22 cellular contexts compared by ENCODE assay signal in genomic region chr4:15696866-15697265, GRCh38. TPM values are rescaled to one million over a fixed set of nuclear protein-coding genes. Genes with fewer than 3 reads are reported as not detected.
DNase-seq lines count a peak whose midpoint lies in the region; ATAC-seq, FAIRE-seq and TF ChIP-seq lines count a peak whose summit lies in the region.
"Had no signal": no experiment of that assay in that cellular context is flagged by ENCODE, and none has a peak within 500 bp of the region (broad histone marks: within the 10 kb centered on the region; RNA-seq: fewer than 3 reads in every experiment).

No MANE protein-coding gene starts in this region.

- H3K27me3 ChIP-seq in Karpas-422 (ENCODE audit: low read length) = 0 out of 2 replicates have a peak, but pooled peaks cover 5% of the 10 kb centered on the region
- H3K27me3 ChIP-seq: BLaER1 had no signal

- no peak overlapping the region for H2AFZ ChIP-seq in Karpas-422 (ENCODE audit: low read length)

- no peaks in the 10 kb centered on the region for H3K36me3 ChIP-seq in Karpas-422 (ENCODE audit: insufficient read depth, low read length)
- H3K36me3 ChIP-seq: BLaER1 had no signal

- no peak for ATAC-seq in activated CD4-positive, alpha-beta T cell treated with anti-CD3 and anti-CD28 coated beads for 36 hours
- no peak for ATAC-seq in activated CD8-positive, alpha-beta T cell treated with anti-CD3 and anti-CD28 coated beads, Interleukin-2, amount 10 ng/mL, durations not matched to agents 7 days and 5 days
- ATAC-seq: CD8-positive, alpha-beta T cell; HCT116 had no signal

- H3K4me1 ChIP-seq in Karpas-422 (ENCODE audit: low read length) = no peaks in the 10 kb centered on the region

- POLR2A ChIA-PET in activated CD4-positive, alpha-beta T cell treated with anti-CD3 and anti-CD28 coated beads for 36 hours (lab: Charles Lee) = no interaction called here
- POLR2A ChIA-PET in activated CD8-positive, alpha-beta T cell treated with anti-CD3 and anti-CD28 coated beads, Interleukin-2, amount 10 ng/mL, durations not matched to agents 7 days and 5 days (lab: Charles Lee) = no interaction called here

- H3K4me3 Mint-ChIP-seq in activated CD4-positive, alpha-beta T cell treated with anti-CD3 and anti-CD28 coated beads for 36 hours = no peak overlapping the region
- H3K4me3 Mint-ChIP-seq in endothelial cell (ENCODE audit: unreplicated experiment) = peak overlapping the region; percentile 4
- H3K4me3 Mint-ChIP-seq in activated CD8-positive, alpha-beta T cell treated with anti-CD3 and anti-CD28 coated beads, Interleukin-2, amount 10 ng/mL, durations not matched to agents 7 days and 5 days = no peak overlapping the region
- H3K4me3 Mint-ChIP-seq: CD8-positive, alpha-beta T cell; HFFc6; IgD-negative memory B cell had no signal

- no peak overlapping the region for H3K9ac ChIP-seq in Karpas-422 (ENCODE audit: low read length)
- H3K9ac ChIP-seq: BLaER1 had no signal

- intact Hi-C loops in activated CD4-positive, alpha-beta T cell treated with anti-CD3 and anti-CD28 coated beads for 36 hours (cut with DNase I, micrococcal nuclease) = no loop called here

- no peaks in the 10 kb centered on the region for H4K20me1 ChIP-seq in Karpas-422 (ENCODE audit: insufficient read depth, low read depth, low read length)
- H4K20me1 ChIP-seq: BLaER1 had no signal

- H3K27ac Mint-ChIP-seq in activated CD4-positive, alpha-beta T cell treated with anti-CD3 and anti-CD28 coated beads for 36 hours = peak overlapping the region; percentile 5
- H3K27ac Mint-ChIP-seq in endothelial cell (ENCODE audit: unreplicated experiment) = no peak overlapping the region
- no peak overlapping the region for H3K27ac Mint-ChIP-seq in activated CD8-positive, alpha-beta T cell treated with anti-CD3 and anti-CD28 coated beads, Interleukin-2, amount 10 ng/mL, durations not matched to agents 7 days and 5 days
- H3K27ac Mint-ChIP-seq: CD8-positive, alpha-beta T cell; HFFc6; IgD-negative memory B cell had no signal

- DNase-seq in activated CD4-positive, alpha-beta T cell treated with anti-CD3 and anti-CD28 coated beads for 36 hours = no peak
- no peak for DNase-seq in activated CD4-positive, alpha-beta T cell treated with anti-CD3 and anti-CD28 coated beads, Interleukin-2, amount 50 U/mL, for 1 hour
- peak; percentile 2 for DNase-seq in Karpas-422
- no peak for DNase-seq in endothelial cell (ENCODE audit: low spot score)
- no peak for DNase-seq in T1000 (lab: John Stamatoyannopoulos, UW)
- no peak for DNase-seq in frontal cortex (ENCODE audit: low spot score in 2 of 2)
- no peak for DNase-seq in NCI-H2171 treated with DMSO at 0.1 percent for 48 hours (lab: John Stamatoyannopoulos, UW)
- DNase-seq in activated CD8-positive, alpha-beta T cell treated with anti-CD3 and anti-CD28 coated beads, Interleukin-2, amount 10 ng/mL, durations not matched to agents 7 days and 5 days = no peak
- DNase-seq: 8988T; CD8-positive, alpha-beta T cell; DMS 273 treated with DMSO at 0.1 percent for 48 hours; DMS53; GDM1; GOT3; H7; HFFc6 had no signal

- peaks cover 5% of the 10 kb centered on the region; the same call in 1 of the 2 replicates for H3K9me3 ChIP-seq in Karpas-422 (ENCODE audit: low read length)

- no peak overlapping the region for H3K4me3 ChIP-seq in Karpas-422 (ENCODE audit: low read length)
- H3K4me3 ChIP-seq: BLaER1 had no signal

- no peak for TF ChIP-seq CTCF in endothelial cell (IDR thresholded peaks at IDR 0.05; ENCODE audit: unreplicated experiment)

- no peaks in the 10 kb centered on the region for H3K9me2 ChIP-seq in Karpas-422 (replicated peaks; ENCODE audit: insufficient read depth, low read length)

- H3K79me2 ChIP-seq in Karpas-422 (ENCODE audit: low read length) = no peaks in the 10 kb centered on the region

- H3K4me2 ChIP-seq in Karpas-422 (ENCODE audit: low read depth, low read length, poor library complexity, severe bottlenecking) = no peak overlapping the region
- H3K4me2 ChIP-seq: BLaER1 had no signal

- H3K27me3 Mint-ChIP-seq in activated CD4-positive, alpha-beta T cell treated with anti-CD3 and anti-CD28 coated beads for 36 hours = peaks cover 14% of the 10 kb centered on the region
- peaks cover 2% of the 10 kb centered on the region for H3K27me3 Mint-ChIP-seq in endothelial cell (ENCODE audit: unreplicated experiment)
- peaks cover 24% of the 10 kb centered on the region for H3K27me3 Mint-ChIP-seq in activated CD8-positive, alpha-beta T cell treated with anti-CD3 and anti-CD28 coated beads, Interleukin-2, amount 10 ng/mL, durations not matched to agents 7 days and 5 days (ENCODE audit: low read depth)

- no peak overlapping the region for H3K27ac ChIP-seq in Karpas-422 (ENCODE audit: low read length)
- H3K27ac ChIP-seq: BLaER1 had no signal

- CTCF ChIA-PET in activated CD4-positive, alpha-beta T cell treated with anti-CD3 and anti-CD28 coated beads for 36 hours (lab: Charles Lee) = no interaction called here
- CTCF ChIA-PET in activated CD8-positive, alpha-beta T cell treated with anti-CD3 and anti-CD28 coated beads, Interleukin-2, amount 10 ng/mL, durations not matched to agents 7 days and 5 days (lab: Charles Lee) = no interaction called here

- no peaks in the 10 kb centered on the region for H3K4me1 Mint-ChIP-seq in activated CD4-positive, alpha-beta T cell treated with anti-CD3 and anti-CD28 coated beads for 36 hours
- H3K4me1 Mint-ChIP-seq in endothelial cell (ENCODE audit: unreplicated experiment) = peaks cover 14% of the 10 kb centered on the region
- H3K4me1 Mint-ChIP-seq in activated CD8-positive, alpha-beta T cell treated with anti-CD3 and anti-CD28 coated beads, Interleukin-2, amount 10 ng/mL, durations not matched to agents 7 days and 5 days (ENCODE audit: low read depth) = peaks cover 6% of the 10 kb centered on the region

- no peaks in the 10 kb centered on the region for H3K36me3 Mint-ChIP-seq in activated CD4-positive, alpha-beta T cell treated with anti-CD3 and anti-CD28 coated beads for 36 hours (ENCODE audit: low read depth)
- peaks cover 5% of the 10 kb centered on the region for H3K36me3 Mint-ChIP-seq in endothelial cell (ENCODE audit: low read depth, unreplicated experiment)
- H3K36me3 Mint-ChIP-seq in activated CD8-positive, alpha-beta T cell treated with anti-CD3 and anti-CD28 coated beads, Interleukin-2, amount 10 ng/mL, durations not matched to agents 7 days and 5 days (ENCODE audit: low read depth) = no peaks in the 10 kb centered on the region
- H3K36me3 Mint-ChIP-seq: CD8-positive, alpha-beta T cell had no signal

- H3K9me3 Mint-ChIP-seq in activated CD4-positive, alpha-beta T cell treated with anti-CD3 and anti-CD28 coated beads for 36 hours (ENCODE audit: low read depth) = no peaks in the 10 kb centered on the region
- H3K9me3 Mint-ChIP-seq in endothelial cell (ENCODE audit: unreplicated experiment) = no peaks in the 10 kb centered on the region
- no peaks in the 10 kb centered on the region for H3K9me3 Mint-ChIP-seq in activated CD8-positive, alpha-beta T cell treated with anti-CD3 and anti-CD28 coated beads, Interleukin-2, amount 10 ng/mL, durations not matched to agents 7 days and 5 days (ENCODE audit: insufficient read depth)
- H3K9me3 Mint-ChIP-seq: CD8-positive, alpha-beta T cell; HFFc6 had no signal

- FAIRE-seq in frontal cortex (lab: Jason Lieb, UNC) = no peak
- FAIRE-seq: GM12892, GM18507, HTR-8/SVneo had no signal

RNA-seq across cellular contexts. Expression of gene BST1, which starts 6.0 kb away (rescaled TPM):
- total RNA-seq in activated CD4-positive, alpha-beta T cell treated with anti-CD3 and anti-CD28 coated beads for 36 hours = under 1 TPM; 0.47 to 0.66 TPM
- not detected in 2 replicates for total RNA-seq in Karpas-422 (2014; rRNA removed; shearing (Covaris generic); ENCODE audit: low replicate concordance)
- total RNA-seq in endothelial cell (ENCODE audit: unreplicated experiment) (12.6 TPM), frontal cortex (4.5 TPM)
- under 1 TPM; 0.60 to 0.71 TPM for total RNA-seq in activated CD8-positive, alpha-beta T cell treated with anti-CD3 and anti-CD28 coated beads, Interleukin-2, amount 10 ng/mL, durations not matched to agents 7 days and 5 days

RNA-seq across cellular contexts. Expression of gene FAM200B, which starts 15.2 kb away (rescaled TPM):
- 10 to 100 TPM in 1 of 2 experiments, 1 to 10 TPM in 1; 9.8 to 13.3 TPM for total RNA-seq in activated CD4-positive, alpha-beta T cell treated with anti-CD3 and anti-CD28 coated beads for 36 hours
- 15.1 and 18.3 TPM in 2 replicates for total RNA-seq in Karpas-422 (2014; rRNA removed; shearing (Covaris generic); ENCODE audit: low replicate concordance)
- 22.8 TPM for total RNA-seq in endothelial cell (ENCODE audit: unreplicated experiment)
- 91.7 TPM for total RNA-seq in frontal cortex
- total RNA-seq in activated CD8-positive, alpha-beta T cell treated with anti-CD3 and anti-CD28 coated beads, Interleukin-2, amount 10 ng/mL, durations not matched to agents 7 days and 5 days = 10 to 100 TPM; 15.8 to 17.2 TPM

RNA-seq across cellular contexts. Expression of gene FBXL5, which starts 41.7 kb away (rescaled TPM):
- total RNA-seq in activated CD4-positive, alpha-beta T cell treated with anti-CD3 and anti-CD28 coated beads for 36 hours = 10 to 100 TPM; 20.1 to 29.1 TPM
- total RNA-seq in Karpas-422 (2014; rRNA removed; shearing (Covaris generic); ENCODE audit: low replicate concordance) = 35.6 and 78.2 TPM in 2 replicates
- total RNA-seq in endothelial cell (ENCODE audit: unreplicated experiment) (60.6 TPM), frontal cortex (219 TPM)
- total RNA-seq in activated CD8-positive, alpha-beta T cell treated with anti-CD3 and anti-CD28 coated beads, Interleukin-2, amount 10 ng/mL, durations not matched to agents 7 days and 5 days = 10 to 100 TPM; 40.9 to 42.0 TPM
